Comparison of ENCODE assay signal across 1 cellular context in the genomic region with DNA sequence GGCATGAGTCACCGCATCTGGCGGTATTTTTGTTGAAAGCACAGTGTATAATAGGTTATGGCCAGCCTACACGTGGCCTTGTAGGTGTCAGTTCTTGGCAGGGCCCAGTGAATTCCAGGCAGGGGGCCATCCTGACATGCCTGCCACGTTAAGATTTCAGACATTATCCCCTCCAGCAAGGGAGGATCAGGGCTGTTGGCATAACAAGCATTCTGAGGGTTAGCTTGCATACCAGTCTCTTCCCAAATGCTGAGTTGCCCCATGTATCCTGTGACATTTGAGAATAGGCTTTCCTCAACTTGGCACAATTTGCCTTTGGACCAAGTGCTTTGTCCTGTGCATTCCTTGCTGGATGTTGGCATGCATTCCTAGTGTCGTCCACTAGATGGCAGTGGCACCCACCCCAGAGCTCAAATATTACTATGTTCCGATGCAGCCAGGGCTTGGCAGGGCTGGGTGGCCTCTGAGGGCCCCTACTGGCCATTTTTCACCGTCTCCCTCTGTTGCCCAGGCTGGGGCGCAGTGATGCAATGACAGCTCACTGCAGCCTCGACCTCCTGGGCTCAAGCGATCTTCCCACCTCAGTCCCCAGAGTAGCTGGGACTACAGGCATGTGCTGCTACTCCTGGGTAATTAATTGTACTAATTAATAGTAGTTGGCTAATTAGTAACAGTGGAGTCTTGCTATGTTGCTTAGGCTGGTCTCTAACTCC.
A peak's percentile ranks its signal among the peaks of the same experiment; 100 is the strongest.
TF ChIP-seq lines count a peak whose summit lies in the region.

No MANE protein-coding gene starts in this region.

TF ChIP-seq in GM12878, 131 proteins besides CTCF, POLR2A, EP300 and RAD21 (continued from another document):
- TF ChIP-seq, protein P1, sequence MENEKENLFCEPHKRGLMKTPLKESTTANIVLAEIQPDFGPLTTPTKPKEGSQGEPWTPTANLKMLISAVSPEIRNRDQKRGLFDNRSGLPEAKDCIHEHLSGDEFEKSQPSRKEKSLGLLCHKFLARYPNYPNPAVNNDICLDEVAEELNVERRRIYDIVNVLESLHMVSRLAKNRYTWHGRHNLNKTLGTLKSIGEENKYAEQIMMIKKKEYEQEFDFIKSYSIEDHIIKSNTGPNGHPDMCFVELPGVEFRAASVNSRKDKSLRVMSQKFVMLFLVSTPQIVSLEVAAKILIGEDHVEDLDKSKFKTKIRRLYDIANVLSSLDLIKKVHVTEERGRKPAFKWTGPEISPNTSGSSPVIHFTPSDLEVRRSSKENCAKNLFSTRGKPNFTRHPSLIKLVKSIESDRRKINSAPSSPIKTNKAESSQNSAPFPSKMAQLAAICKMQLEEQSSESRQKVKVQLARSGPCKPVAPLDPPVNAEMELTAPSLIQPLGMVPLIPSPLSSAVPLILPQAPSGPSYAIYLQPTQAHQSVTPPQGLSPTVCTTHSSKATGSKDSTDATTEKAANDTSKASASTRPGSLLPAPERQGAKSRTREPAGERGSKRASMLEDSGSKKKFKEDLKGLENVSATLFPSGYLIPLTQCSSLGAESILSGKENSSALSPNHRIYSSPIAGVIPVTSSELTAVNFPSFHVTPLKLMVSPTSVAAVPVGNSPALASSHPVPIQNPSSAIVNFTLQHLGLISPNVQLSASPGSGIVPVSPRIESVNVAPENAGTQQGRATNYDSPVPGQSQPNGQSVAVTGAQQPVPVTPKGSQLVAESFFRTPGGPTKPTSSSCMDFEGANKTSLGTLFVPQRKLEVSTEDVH (IDR thresholded peaks at IDR 0.05; ENCODE audit: low read depth, partially characterized antibody): no peak
- TF ChIP-seq MTA2 (IDR thresholded peaks at IDR 0.05; ENCODE audit: low read depth) (no peak), PML (IDR thresholded peaks at IDR 0.05; ENCODE audit: low read length) (no peak), RAD51 (IDR thresholded peaks at IDR 0.05) (no peak), SIX5 (IDR thresholded peaks at IDR 0.05; ENCODE audit: low read depth, low read length, severe bottlenecking) (no peak), POU2F2 (IDR thresholded peaks at IDR 0.05; ENCODE audit: borderline replicate concordance, low read depth, low read length) (0 out of 3 replicates have a peak, but pooled peaks have one; percentile 25)
- TF ChIP-seq, protein P2, sequence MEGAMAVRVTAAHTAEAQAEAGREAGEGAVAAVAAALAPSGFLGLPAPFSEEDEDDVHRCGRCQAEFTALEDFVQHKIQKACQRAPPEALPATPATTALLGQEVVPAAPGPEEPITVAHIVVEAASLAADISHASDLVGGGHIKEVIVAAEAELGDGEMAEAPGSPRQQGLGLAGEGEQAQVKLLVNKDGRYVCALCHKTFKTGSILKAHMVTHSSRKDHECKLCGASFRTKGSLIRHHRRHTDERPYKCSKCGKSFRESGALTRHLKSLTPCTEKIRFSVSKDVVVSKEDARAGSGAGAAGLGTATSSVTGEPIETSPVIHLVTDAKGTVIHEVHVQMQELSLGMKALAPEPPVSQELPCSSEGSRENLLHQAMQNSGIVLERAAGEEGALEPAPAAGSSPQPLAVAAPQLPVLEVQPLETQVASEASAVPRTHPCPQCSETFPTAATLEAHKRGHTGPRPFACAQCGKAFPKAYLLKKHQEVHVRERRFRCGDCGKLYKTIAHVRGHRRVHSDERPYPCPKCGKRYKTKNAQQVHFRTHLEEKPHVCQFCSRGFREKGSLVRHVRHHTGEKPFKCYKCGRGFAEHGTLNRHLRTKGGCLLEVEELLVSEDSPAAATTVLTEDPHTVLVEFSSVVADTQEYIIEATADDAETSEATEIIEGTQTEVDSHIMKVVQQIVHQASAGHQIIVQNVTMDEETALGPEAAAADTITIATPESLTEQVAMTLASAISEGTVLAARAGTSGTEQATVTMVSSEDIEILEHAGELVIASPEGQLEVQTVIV (IDR thresholded peaks at IDR 0.05; ENCODE audit: borderline replicate concordance, partially characterized antibody): no peak
- TF ChIP-seq, protein P3, sequence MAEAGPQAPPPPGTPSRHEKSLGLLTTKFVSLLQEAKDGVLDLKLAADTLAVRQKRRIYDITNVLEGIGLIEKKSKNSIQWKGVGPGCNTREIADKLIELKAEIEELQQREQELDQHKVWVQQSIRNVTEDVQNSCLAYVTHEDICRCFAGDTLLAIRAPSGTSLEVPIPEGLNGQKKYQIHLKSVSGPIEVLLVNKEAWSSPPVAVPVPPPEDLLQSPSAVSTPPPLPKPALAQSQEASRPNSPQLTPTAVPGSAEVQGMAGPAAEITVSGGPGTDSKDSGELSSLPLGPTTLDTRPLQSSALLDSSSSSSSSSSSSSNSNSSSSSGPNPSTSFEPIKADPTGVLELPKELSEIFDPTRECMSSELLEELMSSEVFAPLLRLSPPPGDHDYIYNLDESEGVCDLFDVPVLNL (IDR thresholded peaks at IDR 0.05; ENCODE audit: low read depth, low read length): no peak
